In the genomic region with DNA sequence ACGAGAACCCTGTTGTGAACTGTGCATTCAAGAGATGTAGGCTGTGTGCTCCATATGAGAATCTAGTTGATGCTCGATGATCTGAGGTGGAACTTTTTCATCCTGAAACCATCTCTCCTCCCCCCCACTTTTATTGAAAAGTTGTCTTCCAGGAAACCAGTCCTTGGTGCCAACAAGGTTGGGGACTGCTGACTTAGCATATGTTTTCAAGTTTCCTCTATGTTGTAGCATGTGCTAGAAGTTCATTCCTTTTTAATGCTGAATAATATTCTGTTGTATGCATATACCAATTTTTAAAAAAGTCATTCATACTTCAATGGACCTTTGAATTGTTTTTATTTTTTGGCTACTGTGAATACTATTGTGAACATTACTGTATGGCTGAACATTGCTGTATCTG, we compare ENCODE assay signal across 25 cellular contexts. TPM values are rescaled to one million over a fixed set of nuclear protein-coding genes. Genes with fewer than 3 reads are reported as not detected.
DNase-seq lines count a peak whose midpoint lies in the region; ATAC-seq, FAIRE-seq and TF ChIP-seq lines count a peak whose summit lies in the region.
"Had no signal": no experiment of that assay in that cellular context is flagged by ENCODE, and none has a peak within 500 bp of the region (broad histone marks: within the 10 kb centered on the region; RNA-seq: fewer than 3 reads in every experiment).

No MANE protein-coding gene starts in this region.

- H3K36me3 ChIP-seq in IMR-90 (ENCODE audit: control insufficient read depth, insufficient read depth, low read length): no peaks in the 10 kb centered on the region
- H3K36me3 ChIP-seq: BE2C; BLaER1 treated with 17β-estradiol and CSF1 and Interleukin-3, amounts not matched to agents 10 nM and 100 nM had no signal

- TF ChIP-seq CTCF in IMR-90 (conservative IDR thresholded peaks at IDR 0.05; ENCODE audit: low read depth, low read length): no peak

- H4K5ac ChIP-seq in IMR-90 (ENCODE audit: low read depth, low read length): no peak overlapping the region

- H3K9ac ChIP-seq in IMR-90 (ENCODE audit: low read depth, low read length): no peak overlapping the region
- H3K9ac ChIP-seq: BLaER1 treated with 17β-estradiol and CSF1 and Interleukin-3, amounts not matched to agents 10 nM and 100 nM; GM23248 had no signal

- TF ChIP-seq RAD21 in IMR-90 (IDR thresholded peaks at IDR 0.05; ENCODE audit: low read length): no peak

- H2AK5ac ChIP-seq in IMR-90 (ENCODE audit: low read depth, low read length): no peak overlapping the region

- H3K27me3 ChIP-seq in IMR-90 (ENCODE audit: control insufficient read depth, insufficient read depth, low read length): no peaks in the 10 kb centered on the region
- H3K27me3 ChIP-seq: BE2C; BLaER1 treated with 17β-estradiol and CSF1 and Interleukin-3, amounts not matched to agents 10 nM and 100 nM had no signal

- no peak overlapping the region for H2BK5ac ChIP-seq in IMR-90 (ENCODE audit: low read depth, low read length, poor library complexity, severe bottlenecking)

- TF ChIP-seq POLR2A in IMR-90 (IDR thresholded peaks at IDR 0.05; ENCODE audit: low read depth, low read length) (no peak), GM12892 (IDR thresholded peaks at IDR 0.05; ENCODE audit: low read depth, low read length) (no peak)

- no peak for FAIRE-seq in GM12892 (lab: Jason Lieb, UNC)
- FAIRE-seq: A204.1, D721Med, GM12878, GM18507, H1 had no signal

- DNase-seq in DMS 273 (lab: John Stamatoyannopoulos, UW; ENCODE audit: unreplicated experiment): peak; percentile 22
- DNase-seq in DMS 273 treated with DMSO at 0.1 percent for 48 hours (lab: John Stamatoyannopoulos, UW): no peak
- DNase-seq in IMR-90: no peak
- DNase-seq in caudate nucleus (lab: John Stamatoyannopoulos, UW): no peak
- no peak for DNase-seq in stimulated activated CD4-positive, alpha-beta T cell treated with anti-CD3 and anti-CD28 coated beads, Interleukin-15, amount 100 ng/mL, for 24 hours
- DNase-seq in GM12892 (ENCODE audit: insufficient read length): no peak
- DNase-seq: ACHN; AML-193; BE2C; CD4-positive, alpha-beta T cell; CD8-positive, alpha-beta memory T cell; DMS153; DND-41; GDM1; GM23248; H7; HCEC 1CT had no signal

- H2BK120ac ChIP-seq in IMR-90 (ENCODE audit: low read depth, low read length): no peak overlapping the region

- no peaks in the 10 kb centered on the region for H4K20me1 ChIP-seq in IMR-90 (ENCODE audit: insufficient read depth, low read length)
- H4K20me1 ChIP-seq: BLaER1 treated with 17β-estradiol and CSF1 and Interleukin-3, amounts not matched to agents 10 nM and 100 nM had no signal

- no peak overlapping the region for H2BK15ac ChIP-seq in IMR-90 (ENCODE audit: low read depth, low read length)

- in situ Hi-C loops in IMR-90 (cut with MboI; ENCODE audit: low sequenced_read_pairs): no loop called here

- no peaks in the 10 kb centered on the region for H3K9me3 ChIP-seq in IMR-90 (ENCODE audit: control insufficient read depth, insufficient read depth, low read length)
- H3K9me3 ChIP-seq: BE2C; BLaER1 treated with 17β-estradiol and CSF1 and Interleukin-3, amounts not matched to agents 10 nM and 100 nM had no signal

- intact Hi-C loops in IMR-90 (cut with micrococcal nuclease): no loop called here

- no peak overlapping the region for H4K8ac ChIP-seq in IMR-90 (ENCODE audit: low read depth in 2 of 2, low read length in 2 of 2)

- H3K4me3 ChIP-seq in IMR-90 (ENCODE audit: insufficient read depth, low read depth, low read length): no peak overlapping the region
- H3K4me3 ChIP-seq: BLaER1 treated with 17β-estradiol and CSF1 and Interleukin-3, amounts not matched to agents 10 nM and 100 nM; GM12878; GM23248 had no signal

- POLR2A ChIA-PET in IMR-90 (lab: Charles Lee; ENCODE audit: unreplicated experiment): no interaction called here

- no peak overlapping the region for H3K18ac ChIP-seq in IMR-90 (ENCODE audit: low read depth, low read length)

- no peak overlapping the region for H3K27ac ChIP-seq in IMR-90 (ENCODE audit: insufficient read depth, low read length)
- peak overlapping the region; percentile 39 for H3K27ac ChIP-seq in caudate nucleus (ENCODE audit: low read depth, low read length)
- H3K27ac ChIP-seq: 22Rv1; BLaER1 treated with 17β-estradiol and CSF1 and Interleukin-3, amounts not matched to agents 10 nM and 100 nM; GM23248 had no signal

- peaks cover 3% of the 10 kb centered on the region for H3K4me1 ChIP-seq in IMR-90 (ENCODE audit: control insufficient read depth, insufficient read depth, low read length)
- H3K4me1 ChIP-seq: BE2C had no signal

- 0 out of 2 replicates have a peak, but pooled peaks cover 2% of the 10 kb centered on the region for H3K9me1 ChIP-seq in IMR-90 (ENCODE audit: insufficient read depth, low read length)

- no peak overlapping the region for H2BK20ac ChIP-seq in IMR-90 (ENCODE audit: low read depth, low read length)

- H3K4ac ChIP-seq in IMR-90 (ENCODE audit: low read depth, low read length): peak overlapping the region; percentile 0; the same call in 1 of the 2 replicates

- H3K23ac ChIP-seq in IMR-90 (ENCODE audit: low read depth, low read length): no peak overlapping the region

- ATAC-seq in IMR-90 (ENCODE audit: low read depth) (no peak), GM21526 (IDR thresholded peaks at IDR 0.05; ENCODE audit: low FRiP score, unreplicated experiment) (no peak)
- ATAC-seq: GM12878 had no signal

- CTCF ChIA-PET in IMR-90 (lab: Yijun Ruan, JAX): no interaction called here

- dilution Hi-C loops in IMR-90 (cut with HindIII; ENCODE audit: low sequenced_read_pairs, unreplicated experiment): no loop called here

- H3K14ac ChIP-seq in IMR-90 (replicated peaks; ENCODE audit: low read depth, low read length): no peak overlapping the region

- BruUV-seq in IMR-90 (replicated peaks; lab: Mats Ljungman, UMichigan): no TSS peak

- no peak overlapping the region for H3K56ac ChIP-seq in IMR-90 (ENCODE audit: extremely low read depth, insufficient read depth, low read length)

- no peak overlapping the region for H2AK9ac ChIP-seq in IMR-90 (replicated peaks; ENCODE audit: low read depth, low read length, poor library complexity)

- H3K79me1 ChIP-seq in IMR-90 (ENCODE audit: low read depth in 1 of 2, low read length in 2 of 2): peaks cover 0 to 6% of the 10 kb centered on the region in 2 experiments; a peak in 1 of 4 replicates

- H2AFZ ChIP-seq in IMR-90 (replicated peaks; ENCODE audit: low read length, poor library complexity): no peak overlapping the region
- H2AFZ ChIP-seq: GM23248 had no signal

- H3K4me2 ChIP-seq in IMR-90 (ENCODE audit: low read depth, low read length): no peak overlapping the region
- H3K4me2 ChIP-seq: BLaER1 treated with 17β-estradiol and CSF1 and Interleukin-3, amounts not matched to agents 10 nM and 100 nM had no signal

- H4K91ac ChIP-seq in IMR-90 (ENCODE audit: insufficient read depth, low read depth, low read length): no peak overlapping the region

- WGBS in IMR-90 (ENCODE audit: extremely low coverage in 2 of 2, insufficient read length in 1 of 2), 2 experiments: no CpG with 5 or more reads among the region's 2 CpGs

TF ChIP-seq in IMR-90, 13 proteins besides CTCF, POLR2A, EP300 and RAD21:
- TF ChIP-seq MAZ (IDR thresholded peaks at IDR 0.05; ENCODE audit: borderline replicate concordance, low read depth, low read length) (no peak), MAFK (IDR thresholded peaks at IDR 0.05; ENCODE audit: low read depth, low read length) (peak; percentile 9; the same call in 1 of the 2 replicates), SMC3 (IDR thresholded peaks at IDR 0.05; ENCODE audit: low read depth, low read length) (no peak), CHD1 (IDR thresholded peaks at IDR 0.05; ENCODE audit: low read depth, low read length) (no peak)

RNA-seq across cellular contexts. Expression of gene CARMIL1, which starts 27.2 kb away (rescaled TPM):
- 2.9 and 3.3 TPM in 2 replicates for total RNA-seq in IMR-90 (2012; rRNA removed)
- polyA plus RNA-seq in IMR-90 (2012; rRNA removed): 0.90 and 1.3 TPM in 2 replicates
- polyA plus RNA-seq in IMR-90 (2012; cell fraction: cytosol; rRNA removed): 0.29 and 0.35 TPM in 2 replicates
- 0.13 and 0.99 TPM in 2 replicates for polyA plus RNA-seq in IMR-90 (2012; cell fraction: nucleus; rRNA removed; ENCODE audit: low replicate concordance)
- 4.0 TPM for polyA plus RNA-seq in GM12892 (2012; ENCODE audit: missing spikeins)
- polyA plus RNA-seq: CD8-positive, alpha-beta memory T cell had no signal
